In genomic region chr3:73295511-73296257, GRCh38 we compare ENCODE assay signal across 21 cellular contexts.
"Had no signal": no experiment of that assay in that cellular context is flagged by ENCODE, and none has a peak within 500 bp of the region (broad histone marks: within the 10 kb centered on the region; RNA-seq: fewer than 3 reads in every experiment).

No MANE protein-coding gene starts in this region.

- ATAC-seq: foreskin keratinocyte; gastroesophageal sphincter; heart left ventricle; left lung; naive thymus-derived CD4-positive, alpha-beta T cell; right lobe of liver; stimulated activated naive CD8-positive, alpha-beta T cell treated with anti-CD3 and anti-CD28 coated beads, Interleukin-15, amount 100 ng/mL, for 72 hours had no signal

- H3K36me3 Mint-ChIP-seq: naive thymus-derived CD4-positive, alpha-beta T cell had no signal

- H3K27ac Mint-ChIP-seq: naive thymus-derived CD4-positive, alpha-beta T cell; progenitor cell of endocrine pancreas; stimulated activated naive CD8-positive, alpha-beta T cell treated with anti-CD3 and anti-CD28 coated beads, Interleukin-15, amount 100 ng/mL, for 72 hours had no signal

- FAIRE-seq: endothelial cell of umbilical vein, kidney had no signal

- H3K9me3 Mint-ChIP-seq: neural crest cell had no signal

- DNase-seq: dermis blood vessel endothelial cell; effector memory CD4-positive, alpha-beta T cell; foreskin keratinocyte; heart left ventricle; kidney; left lung; mesenchymal stem cell; midbrain; naive thymus-derived CD4-positive, alpha-beta T cell; right lobe of liver; stimulated activated CD4-positive, alpha-beta T cell treated with anti-CD3 and anti-CD28 coated beads, Interleukin-12 subunit alpha, Interleukin-12 subunit beta, amount 100 ng/mL, for 4 hours; stimulated activated CD4-positive, alpha-beta T cell treated with anti-CD3 and anti-CD28 coated beads, Interleukin-1b, Interleukin-23, amount 100 ng/mL, for 48 hours; stimulated activated CD4-positive, alpha-beta T cell treated with anti-CD3 and anti-CD28 coated beads, Interleukin-4, amount 100 ng/mL, for 1 hour; stimulated activated CD8-positive, alpha-beta memory T cell treated with anti-CD3 and anti-CD28 coated beads, Interleukin-4, amount 100 ng/mL, for 48 hours; stimulated activated naive CD4-positive, alpha-beta T cell; stimulated activated naive CD8-positive, alpha-beta T cell treated with anti-CD3 and anti-CD28 coated beads, Interleukin-15, amount 100 ng/mL, for 72 hours; transverse colon had no signal

- H3K4me3 Mint-ChIP-seq: naive thymus-derived CD4-positive, alpha-beta T cell; neural crest cell; stimulated activated naive CD8-positive, alpha-beta T cell treated with anti-CD3 and anti-CD28 coated beads, Interleukin-15, amount 100 ng/mL, for 72 hours had no signal

- H3K4me1 Mint-ChIP-seq: naive thymus-derived CD4-positive, alpha-beta T cell; neural crest cell; stimulated activated naive CD8-positive, alpha-beta T cell treated with anti-CD3 and anti-CD28 coated beads, Interleukin-15, amount 100 ng/mL, for 72 hours had no signal
